8 cellular contexts compared by ENCODE assay signal in the genomic region with DNA sequence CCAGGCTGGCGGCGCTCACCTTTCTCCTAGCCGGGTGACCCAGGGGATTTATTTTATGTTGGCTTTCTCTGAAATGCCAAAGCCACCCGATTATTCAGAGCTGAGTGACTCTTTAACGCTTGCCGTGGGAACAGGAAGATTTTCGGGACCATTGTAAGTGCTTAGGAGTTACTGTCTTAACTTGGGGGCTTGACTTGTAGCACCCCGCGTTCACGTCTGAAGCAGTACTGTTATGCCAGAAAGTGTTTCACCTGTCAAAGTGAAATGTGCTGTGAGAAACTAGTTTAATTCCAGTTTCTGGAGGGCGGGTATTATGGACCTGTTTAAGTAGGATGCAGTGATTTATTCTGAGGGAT. TPM values are rescaled to one million over a fixed set of nuclear protein-coding genes. Genes with fewer than 3 reads are reported as not detected.
DNase-seq lines count a peak whose midpoint lies in the region; ATAC-seq and TF ChIP-seq lines count a peak whose summit lies in the region.

No MANE protein-coding gene starts in this region.

- intact Hi-C loops in MCF 10A (cut with micrococcal nuclease) = loop anchor here (2.0 kb wide), 1 partner anchor 21 kb away; a partner anchor contains a TSS

- DNase-seq in MCF 10A (ENCODE audit: unreplicated experiment) = no peak
- no peak for DNase-seq in erythroblast (lab: John Stamatoyannopoulos, UW)
- DNase-seq in NCI-H2196 treated with DMSO at 0.1 percent for 48 hours (lab: John Stamatoyannopoulos, UW; ENCODE audit: unreplicated experiment) = no peak
- no peak for DNase-seq in NCI-H524 treated with DMSO at 0.1 percent for 48 hours (lab: John Stamatoyannopoulos, UW)

- POLR2A ChIA-PET in MCF 10A (lab: Yijun Ruan, JAX) = interaction anchor here (0.6 to 4.3 kb wide), 22 partner anchors 8 to 1064 kb away, joined by 3 to 77 read pairs (median 4); a partner anchor contains a TSS

- peaks cover 50% of the 10 kb centered on the region for H3K36me3 ChIP-seq in mesodermal cell (ENCODE audit: control insufficient read depth, insufficient read depth, low read length)

- H3K9me3 Mint-ChIP-seq in MCF 10A (ENCODE audit: unreplicated experiment) = no peaks in the 10 kb centered on the region

- H3K27ac ChIP-seq in mesodermal cell (ENCODE audit: low read depth, low read length, severe bottlenecking) = peak overlapping the region; percentile 90

- peaks cover 8% of the 10 kb centered on the region for H3K4me1 ChIP-seq in mesodermal cell (ENCODE audit: control insufficient read depth, insufficient read depth, low read length, poor library complexity, severe bottlenecking)

- H3K4me3 ChIP-seq in GM08714 (ENCODE audit: low read length) (peak overlapping the region; percentile 100), mesodermal cell (ENCODE audit: extremely low read depth, insufficient read depth, low read length, poor library complexity, severe bottlenecking) (peak overlapping the region; percentile 82)

- ATAC-seq in HG03460 (IDR thresholded peaks at IDR 0.05; ENCODE audit: unreplicated experiment) (peak; percentile 3), GM18858 (IDR thresholded peaks at IDR 0.05; ENCODE audit: unreplicated experiment) (no peak)

- no peak for TF ChIP-seq CTCF in MCF 10A (IDR thresholded peaks at IDR 0.05; ENCODE audit: unreplicated experiment)

- H3K36me3 Mint-ChIP-seq in MCF 10A (ENCODE audit: insufficient read depth, unreplicated experiment) = peaks cover 12% of the 10 kb centered on the region

- peak overlapping the region; percentile 88 for H3K4me3 Mint-ChIP-seq in MCF 10A (ENCODE audit: unreplicated experiment)

- no peaks in the 10 kb centered on the region for H3K9me3 ChIP-seq in mesodermal cell (ENCODE audit: control insufficient read depth, low read length)

- CTCF ChIA-PET in MCF 10A (lab: Yijun Ruan, JAX) = interaction anchor here (0.6 to 3.0 kb wide), 11 partner anchors 8 to 109 kb away, joined by 3 to 15 read pairs (median 3); no protein-coding TSS in a partner anchor

- no TSS peak for BruUV-seq in MCF 10A (replicated peaks; lab: Mats Ljungman, UMichigan)

- 0% methylated on average over 10 to 11 of the region's 11 CpGs for WGBS in mesodermal cell (ENCODE audit: insufficient coverage in 2 of 2), 2 experiments

- H3K4me1 Mint-ChIP-seq in MCF 10A (ENCODE audit: insufficient read depth, unreplicated experiment) = peaks cover 15% of the 10 kb centered on the region

- no peaks in the 10 kb centered on the region for H3K27me3 Mint-ChIP-seq in MCF 10A (ENCODE audit: insufficient read depth, unreplicated experiment)

- H3K27ac Mint-ChIP-seq in MCF 10A (ENCODE audit: low read depth, unreplicated experiment) = peak overlapping the region; percentile 84

- no peak for TF ChIP-seq POLR2A in erythroblast (IDR thresholded peaks at IDR 0.05; ENCODE audit: low read length)

RNA-seq across cellular contexts. Expression of a gene that starts 0.2 kb away (rescaled TPM):
- total RNA-seq in MCF 10A (2022) = 14.3 and 15.4 TPM in 2 replicates
- 15.7 TPM for polyA plus RNA-seq in mesodermal cell (2013, experiment 1 of 2)
- 20.8 TPM for polyA plus RNA-seq in mesodermal cell (2013, experiment 2 of 2)

RNA-seq across cellular contexts. Expression of a gene that starts 0.6 kb away (rescaled TPM):
- total RNA-seq in MCF 10A (2022) = 17.5 and 22.1 TPM in 2 replicates
- polyA plus RNA-seq in mesodermal cell (2013, experiment 1 of 2) = 19.0 TPM
- polyA plus RNA-seq in mesodermal cell (2013, experiment 2 of 2) = 18.4 TPM

RNA-seq across cellular contexts. Expression of a gene that starts 21.6 kb away (rescaled TPM):
- total RNA-seq in MCF 10A (2022) = 9.9 and 12.3 TPM in 2 replicates
- 11.7 TPM for polyA plus RNA-seq in mesodermal cell (2013, experiment 1 of 2)
- polyA plus RNA-seq in mesodermal cell (2013, experiment 2 of 2) = 13.1 TPM

RNA-seq across cellular contexts. Expression of a gene that starts 21.7 kb away (rescaled TPM):
- 12.7 and 13.0 TPM in 2 replicates for total RNA-seq in MCF 10A (2022)
- polyA plus RNA-seq in mesodermal cell (2013, experiment 1 of 2) = 23.9 TPM
- polyA plus RNA-seq in mesodermal cell (2013, experiment 2 of 2) = 24.8 TPM
